ENCODE assay signal across 25 cellular contexts in the genomic region with DNA sequence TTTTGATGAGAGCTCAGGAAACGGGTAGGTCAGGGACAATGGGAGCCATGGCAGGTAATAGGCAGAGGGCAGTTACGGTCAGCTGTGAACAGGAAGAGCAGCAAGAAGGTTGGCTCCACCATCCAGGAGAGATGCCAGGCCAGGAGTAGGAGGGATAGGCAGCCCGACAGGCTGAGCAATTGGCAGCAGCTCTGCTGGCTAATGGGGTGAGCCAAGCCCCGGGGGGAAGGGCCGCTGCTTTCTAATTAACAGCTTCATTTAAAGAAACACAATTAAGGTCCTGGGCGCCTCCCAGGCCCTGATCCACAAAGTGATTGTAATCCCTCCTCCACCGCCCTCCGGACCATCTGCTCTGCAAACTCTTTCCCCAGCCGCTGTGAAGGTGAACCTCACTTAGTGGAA. TPM values are rescaled to one million over a fixed set of nuclear protein-coding genes. Genes with fewer than 3 reads are reported as not detected.
DNase-seq lines count a peak whose midpoint lies in the region; ATAC-seq, FAIRE-seq and TF ChIP-seq lines count a peak whose summit lies in the region.
"Had no signal": no experiment of that assay in that cellular context is flagged by ENCODE, and none has a peak within 500 bp of the region (broad histone marks: within the 10 kb centered on the region; RNA-seq: fewer than 3 reads in every experiment).

No MANE protein-coding gene starts in this region.

- H2AFZ ChIP-seq in KMS-11 (ENCODE audit: low read depth) = no peak overlapping the region
- H2AFZ ChIP-seq: parathyroid adenoma had no signal

- H3K4me1 ChIP-seq in A549 (peaks cover 9% of the 10 kb centered on the region), KMS-11 (ENCODE audit: low read depth, poor library complexity, severe bottlenecking) (peaks cover 63% of the 10 kb centered on the region)
- H3K4me1 ChIP-seq: parathyroid adenoma had no signal

- H3K27me3 ChIP-seq in KMS-11 (ENCODE audit: insufficient read depth, low read depth) = no peaks in the 10 kb centered on the region
- H3K27me3 ChIP-seq: brain microvascular endothelial cell, upper lobe of right lung had no signal

- H3K79me2 ChIP-seq in KMS-11 (ENCODE audit: insufficient read depth, low read depth) = peaks cover 28% of the 10 kb centered on the region
- H3K79me2 ChIP-seq: parathyroid adenoma had no signal

- H3K4me2 ChIP-seq in A549 = no peak overlapping the region
- H3K4me2 ChIP-seq in KMS-11 = peak overlapping the region; percentile 42; the same call in 1 of the 2 replicates

- no peak for TF ChIP-seq POLR2A in A549 (IDR thresholded peaks at IDR 0.05; ENCODE audit: low read length)

- POLR2A ChIA-PET in A549 (lab: Yijun Ruan, JAX) = no interaction called here
- POLR2A ChIA-PET in WTC11 (lab: Charles Lee) = interaction anchor here (0.7 kb wide), 1 partner anchor 10 kb away, joined by 4 read pairs; no protein-coding TSS in a partner anchor

- H3K36me3 ChIP-seq in KMS-11 (ENCODE audit: insufficient read depth) = peaks cover 7% of the 10 kb centered on the region; the same call in 1 of the 2 replicates
- H3K36me3 ChIP-seq: brain microvascular endothelial cell, upper lobe of right lung had no signal

- no peak for TF ChIP-seq RAD21 in A549 (conservative IDR thresholded peaks at IDR 0.05 in 1 of 2, IDR thresholded peaks at IDR 0.05 in 1 of 2)

- TF ChIP-seq CTCF in A549 (IDR thresholded peaks at IDR 0.05) = no peak
- TF ChIP-seq CTCF in KMS-11 (conservative IDR thresholded peaks at IDR 0.05; ENCODE audit: low read depth, low read length) = no peak
- TF ChIP-seq CTCF in WTC11 (IDR thresholded peaks at IDR 0.05) = no peak

- no peaks in the 10 kb centered on the region for H3K9me3 Mint-ChIP-seq in WTC11
- no peaks in the 10 kb centered on the region for H3K9me3 Mint-ChIP-seq in activated T-helper 1 cell treated with anti-CD3 and anti-CD28 coated beads, Interleukin-12 subunit alpha, Interleukin-12 subunit beta, Interleukin-2, Interleukin-4 antibody, amounts not matched to agents 30 ng/mL and 10 ng/mL and 1 ng/mL, durations not matched to agents 14 hours and 24 hours and 36 hours
- H3K9me3 Mint-ChIP-seq: activated naive CD8-positive, alpha-beta T cell treated with anti-CD3 and anti-CD28 coated beads, Interleukin-2, amount 10 ng/mL, durations not matched to agents 7 days and 5 days; stimulated activated naive CD8-positive, alpha-beta T cell treated with anti-CD3 and anti-CD28 coated beads, Interleukin-15, Interleukin-2, amounts not matched to agents 100 ng/mL and 50 ng/mL, for 24 hours had no signal

- ATAC-seq in A549 (no peak), WTC11 (no peak), HG03045 (IDR thresholded peaks at IDR 0.05; ENCODE audit: unreplicated experiment) (no peak), GM21786 (IDR thresholded peaks at IDR 0.05; ENCODE audit: unreplicated experiment) (no peak)
- ATAC-seq: upper lobe of right lung had no signal

- H3K9me3 ChIP-seq in A549 = no peaks in the 10 kb centered on the region
- H3K9me3 ChIP-seq: upper lobe of right lung had no signal

- no peaks in the 10 kb centered on the region for H3K27me3 Mint-ChIP-seq in WTC11 (ENCODE audit: low read depth)
- H3K27me3 Mint-ChIP-seq in activated T-helper 1 cell treated with anti-CD3 and anti-CD28 coated beads, Interleukin-12 subunit alpha, Interleukin-12 subunit beta, Interleukin-2, Interleukin-4 antibody, amounts not matched to agents 30 ng/mL and 10 ng/mL and 1 ng/mL, durations not matched to agents 14 hours and 24 hours and 36 hours (ENCODE audit: insufficient read depth) = no peaks in the 10 kb centered on the region
- H3K27me3 Mint-ChIP-seq: activated naive CD8-positive, alpha-beta T cell treated with anti-CD3 and anti-CD28 coated beads, Interleukin-2, amount 10 ng/mL, durations not matched to agents 7 days and 5 days; stimulated activated naive CD8-positive, alpha-beta T cell treated with anti-CD3 and anti-CD28 coated beads, Interleukin-15, Interleukin-2, amounts not matched to agents 100 ng/mL and 50 ng/mL, for 24 hours had no signal

- peak overlapping the region; percentile 53; the same call in 1 of the 2 replicates for H3K27ac Mint-ChIP-seq in WTC11
- H3K27ac Mint-ChIP-seq in activated T-helper 1 cell treated with anti-CD3 and anti-CD28 coated beads, Interleukin-12 subunit alpha, Interleukin-12 subunit beta, Interleukin-2, Interleukin-4 antibody, amounts not matched to agents 30 ng/mL and 10 ng/mL and 1 ng/mL, durations not matched to agents 14 hours and 24 hours and 36 hours = no peak overlapping the region
- H3K27ac Mint-ChIP-seq: activated naive CD8-positive, alpha-beta T cell treated with anti-CD3 and anti-CD28 coated beads, Interleukin-2, amount 10 ng/mL, durations not matched to agents 7 days and 5 days; stimulated activated naive CD8-positive, alpha-beta T cell treated with anti-CD3 and anti-CD28 coated beads, Interleukin-15, Interleukin-2, amounts not matched to agents 100 ng/mL and 50 ng/mL, for 24 hours had no signal

- H4K20me1 ChIP-seq in KMS-11 (ENCODE audit: insufficient read depth) = no peaks in the 10 kb centered on the region

- H3K27ac ChIP-seq in A549 = no peak overlapping the region
- no peak overlapping the region; the same call in 1 of the 2 replicates for H3K27ac ChIP-seq in KMS-11
- H3K27ac ChIP-seq: brain microvascular endothelial cell, C4-2B, parathyroid adenoma, SK-N-MC, upper lobe of right lung had no signal

- peaks cover 12% of the 10 kb centered on the region; the same call in 1 of the 2 replicates for H3K36me3 Mint-ChIP-seq in WTC11
- no peaks in the 10 kb centered on the region for H3K36me3 Mint-ChIP-seq in activated T-helper 1 cell treated with anti-CD3 and anti-CD28 coated beads, Interleukin-12 subunit alpha, Interleukin-12 subunit beta, Interleukin-2, Interleukin-4 antibody, amounts not matched to agents 30 ng/mL and 10 ng/mL and 1 ng/mL, durations not matched to agents 14 hours and 24 hours and 36 hours (ENCODE audit: low read depth)
- H3K36me3 Mint-ChIP-seq: activated naive CD8-positive, alpha-beta T cell treated with anti-CD3 and anti-CD28 coated beads, Interleukin-2, amount 10 ng/mL, durations not matched to agents 7 days and 5 days had no signal

- no peak for TF ChIP-seq EP300 in A549 (IDR thresholded peaks at IDR 0.05)

- peaks cover 16% of the 10 kb centered on the region for H3K4me1 Mint-ChIP-seq in WTC11
- H3K4me1 Mint-ChIP-seq in activated T-helper 1 cell treated with anti-CD3 and anti-CD28 coated beads, Interleukin-12 subunit alpha, Interleukin-12 subunit beta, Interleukin-2, Interleukin-4 antibody, amounts not matched to agents 30 ng/mL and 10 ng/mL and 1 ng/mL, durations not matched to agents 14 hours and 24 hours and 36 hours (ENCODE audit: low read depth) = no peaks in the 10 kb centered on the region

- H3K4me3 Mint-ChIP-seq in WTC11 = no peak overlapping the region
- H3K4me3 Mint-ChIP-seq in activated T-helper 1 cell treated with anti-CD3 and anti-CD28 coated beads, Interleukin-12 subunit alpha, Interleukin-12 subunit beta, Interleukin-2, Interleukin-4 antibody, amounts not matched to agents 30 ng/mL and 10 ng/mL and 1 ng/mL, durations not matched to agents 14 hours and 24 hours and 36 hours = no peak overlapping the region
- H3K4me3 Mint-ChIP-seq: activated naive CD8-positive, alpha-beta T cell treated with anti-CD3 and anti-CD28 coated beads, Interleukin-2, amount 10 ng/mL, durations not matched to agents 7 days and 5 days; stimulated activated naive CD8-positive, alpha-beta T cell treated with anti-CD3 and anti-CD28 coated beads, Interleukin-15, Interleukin-2, amounts not matched to agents 100 ng/mL and 50 ng/mL, for 24 hours had no signal

- CTCF ChIA-PET in A549 (lab: Yijun Ruan, JAX) = interaction anchor here (1.6 kb wide), 1 partner anchor 10 kb away, joined by 3 read pairs; no protein-coding TSS in a partner anchor
- CTCF ChIA-PET in WTC11 (lab: Charles Lee) = interaction anchor here (2.3 kb wide), 1 partner anchor 10 kb away, joined by 7 read pairs; no protein-coding TSS in a partner anchor

- 91% methylated on average over 9 of the region's 9 CpGs for WGBS in A549 (ENCODE audit: missing lambda C conversion rate)

- DNase-seq in A549 (ENCODE audit: low read depth in 1 of 2, low spot score in 1 of 2) (no peak), WTC11 (ENCODE audit: low spot score) (no peak), medulla oblongata (ENCODE audit: extremely low spot score) (peak; percentile 36), HUDEP-2 (lab: John Stamatoyannopoulos, UW; ENCODE audit: unreplicated experiment in 76 of 76) (no peak)
- no peak for DNase-seq in activated T-helper 1 cell treated with anti-CD3 and anti-CD28 coated beads, Interleukin-12 subunit alpha, Interleukin-12 subunit beta, Interleukin-2, Interleukin-4 antibody, amounts not matched to agents 30 ng/mL and 10 ng/mL and 1 ng/mL, durations not matched to agents 14 hours and 24 hours and 36 hours (ENCODE audit: low spot score)
- DNase-seq: activated CD4-positive, alpha-beta T cell treated with anti-CD3 and anti-CD28 coated beads for 1 hour; activated naive CD8-positive, alpha-beta T cell treated with anti-CD3 and anti-CD28 coated beads, Interleukin-2, amount 10 ng/mL, durations not matched to agents 7 days and 5 days; brain microvascular endothelial cell; Kasumi-1; kidney; NCI-H1105; NCI-H748 treated with DMSO at 0.1 percent for 48 hours; upper lobe of right lung had no signal

- FAIRE-seq in A549 (lab: Jason Lieb, UNC) = no peak
- FAIRE-seq: endothelial cell of umbilical vein, kidney, RCC 7860 had no signal

- no peak overlapping the region for H3K9ac ChIP-seq in KMS-11
- H3K9ac ChIP-seq: parathyroid adenoma had no signal

- intact Hi-C loops in activated T-helper 1 cell treated with anti-CD3 and anti-CD28 coated beads, Interleukin-12 subunit alpha, Interleukin-12 subunit beta, Interleukin-2, Interleukin-4 antibody, amounts not matched to agents 30 ng/mL and 10 ng/mL and 1 ng/mL, durations not matched to agents 14 hours and 24 hours and 36 hours (cut with micrococcal nuclease) = no loop called here

- H3K4me3 ChIP-seq in A549 (no peak overlapping the region), KMS-11 (IDR thresholded peaks at IDR 0.05; ENCODE audit: insufficient read depth, low read depth, low read length) (no peak overlapping the region)
- H3K4me3 ChIP-seq: lung, SK-N-MC, upper lobe of right lung had no signal

RNA-seq across cellular contexts. Expression of a gene that starts 23.7 kb away (rescaled TPM):
- polyA plus RNA-seq in A549 (2011; rRNA removed) (1.1 and 1.6 TPM in 2 replicates), A549 (2017; fragmentation: RNase III; extraction: RNeasy Plus Mini Kit Qiagen cat#74134 plus additional on column Dnase treatment) (1.8 to 2.3 TPM (median 2.2 TPM) in 3 replicates)
- polyA plus RNA-seq in A549 (2012; cell fraction: cytosol; rRNA removed) = 3.6 and 4.8 TPM in 2 replicates
- 9.6 and 12.4 TPM in 2 replicates for polyA plus RNA-seq in A549 (2012; cell fraction: nucleus; rRNA removed)
- polyA minus RNA-seq in A549 (2011; rRNA and poly(A)+ RNA removed) = 0.83 and 1.5 TPM in 2 replicates
- total RNA-seq in WTC11 (2021) = 14.7 to 16.5 TPM (median 15.9 TPM) in 3 replicates
- 2.1 and 2.6 TPM in 2 replicates for total RNA-seq in activated T-helper 1 cell treated with anti-CD3 and anti-CD28 coated beads, Interleukin-12 subunit alpha, Interleukin-12 subunit beta, Interleukin-2, Interleukin-4 antibody, amounts not matched to agents 30 ng/mL and 10 ng/mL and 1 ng/mL, durations not matched to agents 14 hours and 24 hours and 36 hours

RNA-seq across cellular contexts. Expression of a gene that starts 45.8 kb away (rescaled TPM):
- not detected in 2 replicates for polyA plus RNA-seq in A549 (2011; rRNA removed)
- not detected in 2 replicates for polyA plus RNA-seq in A549 (2012; cell fraction: cytosol; rRNA removed)
- polyA plus RNA-seq in A549 (2012; cell fraction: nucleus; rRNA removed) = 0.02 TPM in 1 of 2 replicates, not detected in the other
- not detected in 3 replicates for polyA plus RNA-seq in A549 (2017; fragmentation: RNase III; extraction: RNeasy Plus Mini Kit Qiagen cat#74134 plus additional on column Dnase treatment)
- not detected in 2 replicates for polyA minus RNA-seq in A549 (2011; rRNA and poly(A)+ RNA removed)
- not detected in 3 replicates for total RNA-seq in WTC11 (2021)
- not detected in 2 replicates for total RNA-seq in activated T-helper 1 cell treated with anti-CD3 and anti-CD28 coated beads, Interleukin-12 subunit alpha, Interleukin-12 subunit beta, Interleukin-2, Interleukin-4 antibody, amounts not matched to agents 30 ng/mL and 10 ng/mL and 1 ng/mL, durations not matched to agents 14 hours and 24 hours and 36 hours
- total RNA-seq: A172; activated naive CD8-positive, alpha-beta T cell treated with anti-CD3 and anti-CD28 coated beads, Interleukin-2, amount 10 ng/mL, durations not matched to agents 7 days and 5 days; endothelial cell of umbilical vein; kidney; lung; myocyte; upper lobe of right lung had no signal
- polyA plus RNA-seq: endothelial cell of umbilical vein had no signal
